In the genomic region with DNA sequence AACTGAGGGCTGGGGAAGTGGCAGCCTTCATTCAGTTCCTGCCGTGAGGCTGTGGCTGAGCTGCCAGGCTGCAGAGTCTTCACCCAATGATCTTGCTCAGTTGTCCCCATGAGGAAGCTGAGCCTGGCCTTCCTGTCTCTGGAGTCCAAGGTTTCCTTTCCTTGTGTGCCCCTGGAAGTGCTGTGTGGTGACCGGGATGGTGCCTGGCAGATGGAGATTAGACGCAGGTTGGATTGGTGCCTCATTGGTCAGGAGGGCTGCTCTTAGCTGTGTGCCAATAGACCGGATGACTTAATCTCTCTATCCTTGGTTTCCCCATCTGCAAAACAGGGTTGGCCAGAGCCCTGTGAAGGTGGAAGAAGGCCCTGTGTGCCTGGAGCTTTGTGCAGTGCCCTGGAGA, we compare ENCODE assay signal across 17 cellular contexts. TPM values are rescaled to one million over a fixed set of nuclear protein-coding genes. Genes with fewer than 3 reads are reported as not detected.
DNase-seq lines count a peak whose midpoint lies in the region; ATAC-seq, FAIRE-seq and TF ChIP-seq lines count a peak whose summit lies in the region.
"Had no signal": no experiment of that assay in that cellular context is flagged by ENCODE, and none has a peak within 500 bp of the region (broad histone marks: within the 10 kb centered on the region; RNA-seq: fewer than 3 reads in every experiment).

No MANE protein-coding gene starts in this region.

- H3K4me1 ChIP-seq in liver (ENCODE audit: control insufficient read depth in 4 of 4, insufficient read depth in 4 of 4, low read length in 3 of 4) (peaks cover 15 to 41% (median 28%) of the 10 kb centered on the region in 4 donors), HepG2 (ENCODE audit: insufficient read depth, low read length) (peaks cover 59% of the 10 kb centered on the region), mucosa of descending colon (ENCODE audit: low read depth) (peaks cover 67% of the 10 kb centered on the region)

- TF ChIP-seq RAD21 in liver (IDR thresholded peaks at IDR 0.05) (no peak), HepG2 (CRISPR knock-in tag; IDR thresholded peaks at IDR 0.05) (no peak)

- no peak overlapping the region for H3K4me2 ChIP-seq in HepG2 (ENCODE audit: low read depth, low read length)

- no peak for ATAC-seq in HepG2
- peak; percentile 31 for ATAC-seq in mucosa of descending colon
- ATAC-seq in GM19397 (IDR thresholded peaks at IDR 0.05; ENCODE audit: unreplicated experiment) = no peak
- ATAC-seq: esophagus mucosa had no signal

- in situ Hi-C loops in HepG2 (cut with HindIII; ENCODE audit: extremely low pct_ligation_motif_present, low pct_unique_long_range_greater_than_20kb) = no loop called here

- no peak overlapping the region for H2AFZ ChIP-seq in HepG2 (ENCODE audit: low read length)

- no peak overlapping the region for H3K9ac ChIP-seq in liver (ENCODE audit: low read depth in 1 of 2, low read length in 2 of 2)
- no peak overlapping the region for H3K9ac ChIP-seq in HepG2 (ENCODE audit: insufficient read depth, low read depth, low read length)

- no peak for TF ChIP-seq POLR2A in HepG2 (IDR thresholded peaks at IDR 0.05; ENCODE audit: insufficient read depth in 1 of 2, low read depth in 2 of 2, low read length in 2 of 2)

- CTCF ChIA-PET in HepG2 (lab: Yijun Ruan, JAX; ENCODE audit: low intra/inter-chr PET ratio, low total read pairs) = no interaction called here

- DNase-seq in HepG2 (ENCODE audit: low spot score) (no peak), dorsolateral prefrontal cortex (peak in 1 of 10 donors; percentile 73), mucosa of descending colon (peak in 1 of 3 donors; percentile 62), DMS53 (lab: John Stamatoyannopoulos, UW) (no peak)
- DNase-seq in stimulated activated naive CD4-positive, alpha-beta T cell treated with Interleukin-2 at 50 U/mL for 16 hours (lab: John Stamatoyannopoulos, UW) = no peak
- no peak for DNase-seq in activated effector memory CD4-positive, alpha-beta T cell treated with Interleukin-2 at 50 U/mL for 16 hours
- DNase-seq: activated CD4-positive, alpha-beta memory T cell treated with anti-CD3 and anti-CD28 coated beads, Interleukin-2, amount 10 ng/mL, durations not matched to agents 7 days and 5 days; activated gamma-delta T cell; HFFc6; NCI-H187 treated with DMSO at 0.1 percent for 48 hours; NCI-H748 treated with DMSO at 0.1 percent for 48 hours; ovary; T-helper 9 cell had no signal

- peaks cover 72% of the 10 kb centered on the region for H3K79me2 ChIP-seq in HepG2 (ENCODE audit: insufficient read depth, low read length)

- WGBS in liver = 74% methylated on average over 4 of the region's 4 CpGs
- 93% methylated on average over 4 of the region's 4 CpGs for WGBS in HepG2 (ENCODE audit: low lambda C conversion rate)

- no peaks in the 10 kb centered on the region; the same call in 1 of the 2 replicates for H4K20me1 ChIP-seq in HepG2 (ENCODE audit: insufficient read depth, low read length)

- peaks cover 0 to 2% (median 0%) of the 10 kb centered on the region in 4 donors for H3K36me3 ChIP-seq in liver (ENCODE audit: control insufficient read depth in 4 of 4, insufficient read depth in 3 of 4, low read depth in 1 of 4, low read length in 3 of 4)
- peaks cover 6 to 7% of the 10 kb centered on the region in 2 experiments; a peak in 2 of 5 replicates for H3K36me3 ChIP-seq in HepG2 (replicated peaks in 1 of 2; ENCODE audit: control insufficient read depth in 1 of 2, insufficient read depth in 2 of 2, low read length in 2 of 2)
- H3K36me3 ChIP-seq in mucosa of descending colon (ENCODE audit: low read depth) = no peaks in the 10 kb centered on the region
- H3K36me3 ChIP-seq: ovary had no signal

- H3K4me3 ChIP-seq in liver (ENCODE audit: low read depth in 1 of 3, low read length in 3 of 3) (no peak overlapping the region), HepG2 (replicated peaks in 1 of 3; ENCODE audit: insufficient read depth in 1 of 3, low read depth in 2 of 3, low read length in 3 of 3) (no peak overlapping the region), dorsolateral prefrontal cortex (peak overlapping the region in 1 of 59 donors; percentile 1), mucosa of descending colon (no peak overlapping the region)
- H3K4me3 ChIP-seq: ovary had no signal

- TF ChIP-seq EP300 in HepG2 (IDR thresholded peaks at IDR 0.05; ENCODE audit: low read depth in 2 of 2, low read length in 2 of 2) (no peak), HepG2 (CRISPR knock-in tag; IDR thresholded peaks at IDR 0.05; ENCODE audit: borderline replicate concordance) (no peak)

- intact Hi-C loops in HepG2 (cut with micrococcal nuclease; ENCODE audit: unreplicated experiment) = no loop called here
- intact Hi-C loops in dorsolateral prefrontal cortex (cut with DNase I) = no loop called here
- intact Hi-C loops in mucosa of descending colon (cut with DNase I, micrococcal nuclease) = no loop called here

- H3K27ac ChIP-seq in liver (ENCODE audit: low read depth in 1 of 2, low read length in 2 of 2) = no peak overlapping the region
- H3K27ac ChIP-seq in HepG2 (ENCODE audit: extremely low read length, insufficient read depth, low read length) = no peak overlapping the region
- peak overlapping the region in 50 of 59 donors; percentile 1 to 100 (median 70) for H3K27ac ChIP-seq in dorsolateral prefrontal cortex
- H3K27ac ChIP-seq: ovary, RWPE1 had no signal

- no peaks in the 10 kb centered on the region for H3K9me3 ChIP-seq in liver (ENCODE audit: control insufficient read depth in 4 of 4, low read length in 3 of 4)
- H3K9me3 ChIP-seq in HepG2 (ENCODE audit: low read length) = no peaks in the 10 kb centered on the region
- no peaks in the 10 kb centered on the region for H3K9me3 ChIP-seq in mucosa of descending colon
- H3K9me3 ChIP-seq: ovary had no signal

- no TSS peak for BruUV-seq in HepG2 (replicated peaks; lab: Mats Ljungman, UMichigan)

- no peak for FAIRE-seq in HepG2 (lab: Jason Lieb, UNC)

- TF ChIP-seq CTCF in liver (IDR thresholded peaks at IDR 0.05; ENCODE audit: low read depth, low read length, missing input control) (no peak), HepG2 (CRISPR knock-in tag; IDR thresholded peaks at IDR 0.05) (no peak), dorsolateral prefrontal cortex (IDR thresholded peaks at IDR 0.05 in 54 of 56, conservative IDR thresholded peaks at IDR 0.05 in 2 of 56; ENCODE audit: low read depth in 1 of 56, partially characterized antibody in 56 of 56) (no peak), mucosa of descending colon (IDR thresholded peaks at IDR 0.05) (no peak)

- POLR2A ChIA-PET in HepG2 (lab: Yijun Ruan, JAX) = no interaction called here

- H3K27me3 ChIP-seq in liver (ENCODE audit: control insufficient read depth in 4 of 4, insufficient read depth in 4 of 4, low read length in 3 of 4) (no peaks in the 10 kb centered on the region), HepG2 (ENCODE audit: control insufficient read depth in 1 of 2, insufficient read depth in 2 of 2, low read length in 2 of 2) (no peaks in the 10 kb centered on the region), dorsolateral prefrontal cortex (no peaks in the 10 kb centered on the region)
- H3K27me3 ChIP-seq: ovary had no signal

RNA-seq across cellular contexts. Expression of gene DNM2, which starts 24.6 kb away (rescaled TPM):
- total RNA-seq in liver (10 to 100 TPM; 79.5 to 95.1 TPM), HepG2 (2016; rRNA removed; fragmentation: Illumina TruSeq; extraction: Trizol) (41.7 and 48.2 TPM in 2 replicates), dorsolateral prefrontal cortex (100 to 1,000 TPM in 115 of 120 experiments, 10 to 100 TPM in 5; 88.3 to 281 (median 146) TPM), mucosa of descending colon (100 to 1,000 TPM; 318 to 602 (median 562) TPM)
- polyA plus RNA-seq in liver (10 to 100 TPM; 23.1 to 38.6 TPM), HepG2 (2011; rRNA removed) (59.8 and 67.0 TPM in 2 replicates)
- 19.9 and 21.9 TPM in 2 replicates for total RNA-seq in HepG2 (2016; cell fraction: cytosol; rRNA removed; fragmentation: Illumina TruSeq; extraction: Trizol; ENCODE audit: low read depth)
- total RNA-seq in HepG2 (2016; cell fraction: insoluble cytoplasmic fraction; rRNA removed; fragmentation: Illumina TruSeq; extraction: Trizol) = 37.7 and 40.5 TPM in 2 replicates
- total RNA-seq in HepG2 (2016; cell fraction: membrane; rRNA removed; fragmentation: Illumina TruSeq; extraction: Trizol) = 29.4 and 31.2 TPM in 2 replicates
- 56.9 and 61.6 TPM in 2 replicates for total RNA-seq in HepG2 (2016; cell fraction: nucleus; rRNA removed; fragmentation: Illumina TruSeq; extraction: Trizol)
- polyA plus RNA-seq in HepG2 (2011; cell fraction: cytosol; rRNA removed) = 29.1 and 41.0 TPM in 2 replicates
- polyA plus RNA-seq in HepG2 (2011; cell fraction: nucleus; rRNA removed) = 155 and 203 TPM in 2 replicates
- polyA plus RNA-seq in HepG2 (2012) = 44.2 and 57.9 TPM in 2 replicates
- 8.6 and 9.0 TPM in 2 replicates for polyA plus RNA-seq in HepG2 (2016; cell fraction: cytosol; fragmentation: Illumina TruSeq; extraction: Trizol; ENCODE audit: low read depth)
- polyA plus RNA-seq in HepG2 (2016; cell fraction: insoluble cytoplasmic fraction; fragmentation: Illumina TruSeq; extraction: Trizol; ENCODE audit: low read depth) = 39.4 and 48.6 TPM in 2 replicates
- 18.1 and 20.6 TPM in 2 replicates for polyA plus RNA-seq in HepG2 (2016; cell fraction: membrane; fragmentation: Illumina TruSeq; extraction: Trizol; ENCODE audit: low read depth)
- 87.0 and 94.1 TPM in 2 replicates for polyA plus RNA-seq in HepG2 (2016; cell fraction: nucleus; fragmentation: Illumina TruSeq; extraction: Trizol; ENCODE audit: insufficient read depth, low read depth)
- polyA minus RNA-seq in HepG2 (2011; rRNA and poly(A)+ RNA removed; ENCODE audit: low replicate concordance) = 200 and 264 TPM in 2 replicates
- 44.4 and 50.0 TPM in 2 replicates for polyA minus RNA-seq in HepG2 (2011; cell fraction: cytosol; rRNA and poly(A)+ RNA removed)
- 143 and 162 TPM in 2 replicates for polyA minus RNA-seq in HepG2 (2011; cell fraction: nucleus; rRNA and poly(A)+ RNA removed)

RNA-seq across cellular contexts. Expression of gene QTRT1, which starts 41.3 kb away (rescaled TPM):
- total RNA-seq in liver (10 to 100 TPM; 13.2 to 28.3 TPM), HepG2 (2016; rRNA removed; fragmentation: Illumina TruSeq; extraction: Trizol) (33.0 and 38.6 TPM in 2 replicates), dorsolateral prefrontal cortex (100 to 1,000 TPM in 5 of 120 experiments, 10 to 100 TPM in 115; 51.0 to 106 (median 74.7) TPM), mucosa of descending colon (100 to 1,000 TPM in 2 of 3 donors, 10 to 100 TPM in 1; 57.8 to 107 (median 101) TPM)
- polyA plus RNA-seq in liver (10 to 100 TPM; 17.1 to 38.1 TPM), HepG2 (2011; rRNA removed) (41.6 and 55.6 TPM in 2 replicates)
- 19.1 and 20.1 TPM in 2 replicates for total RNA-seq in HepG2 (2016; cell fraction: cytosol; rRNA removed; fragmentation: Illumina TruSeq; extraction: Trizol; ENCODE audit: low read depth)
- total RNA-seq in HepG2 (2016; cell fraction: insoluble cytoplasmic fraction; rRNA removed; fragmentation: Illumina TruSeq; extraction: Trizol) = 36.0 and 39.4 TPM in 2 replicates
- 12.2 and 12.9 TPM in 2 replicates for total RNA-seq in HepG2 (2016; cell fraction: membrane; rRNA removed; fragmentation: Illumina TruSeq; extraction: Trizol)
- total RNA-seq in HepG2 (2016; cell fraction: nucleus; rRNA removed; fragmentation: Illumina TruSeq; extraction: Trizol) = 31.9 and 35.0 TPM in 2 replicates
- 25.8 and 39.0 TPM in 2 replicates for polyA plus RNA-seq in HepG2 (2011; cell fraction: cytosol; rRNA removed)
- polyA plus RNA-seq in HepG2 (2011; cell fraction: nucleus; rRNA removed) = 270 and 290 TPM in 2 replicates
- 27.7 and 35.3 TPM in 2 replicates for polyA plus RNA-seq in HepG2 (2012)
- polyA plus RNA-seq in HepG2 (2016; cell fraction: cytosol; fragmentation: Illumina TruSeq; extraction: Trizol; ENCODE audit: low read depth) = 11.2 and 12.9 TPM in 2 replicates
- polyA plus RNA-seq in HepG2 (2016; cell fraction: insoluble cytoplasmic fraction; fragmentation: Illumina TruSeq; extraction: Trizol; ENCODE audit: low read depth) = 38.0 and 39.9 TPM in 2 replicates
- 12.7 and 13.2 TPM in 2 replicates for polyA plus RNA-seq in HepG2 (2016; cell fraction: membrane; fragmentation: Illumina TruSeq; extraction: Trizol; ENCODE audit: low read depth)
- 92.8 and 94.8 TPM in 2 replicates for polyA plus RNA-seq in HepG2 (2016; cell fraction: nucleus; fragmentation: Illumina TruSeq; extraction: Trizol; ENCODE audit: insufficient read depth, low read depth)
- polyA minus RNA-seq in HepG2 (2011; rRNA and poly(A)+ RNA removed; ENCODE audit: low replicate concordance) = 26.7 and 36.3 TPM in 2 replicates
- 8.2 and 12.2 TPM in 2 replicates for polyA minus RNA-seq in HepG2 (2011; cell fraction: cytosol; rRNA and poly(A)+ RNA removed)
- 15.5 and 18.7 TPM in 2 replicates for polyA minus RNA-seq in HepG2 (2011; cell fraction: nucleus; rRNA and poly(A)+ RNA removed)

Comparison
In these comparisons a context has a peak if more than half of its experiments do, and no peak if none do; other contexts are left out.
1. H3K27ac ChIP-seq: peak in dorsolateral prefrontal cortex (50 of 59); none in liver (0 of 2) and HepG2 (single experiment).